11 cellular contexts compared by ENCODE assay signal in the genomic region with DNA sequence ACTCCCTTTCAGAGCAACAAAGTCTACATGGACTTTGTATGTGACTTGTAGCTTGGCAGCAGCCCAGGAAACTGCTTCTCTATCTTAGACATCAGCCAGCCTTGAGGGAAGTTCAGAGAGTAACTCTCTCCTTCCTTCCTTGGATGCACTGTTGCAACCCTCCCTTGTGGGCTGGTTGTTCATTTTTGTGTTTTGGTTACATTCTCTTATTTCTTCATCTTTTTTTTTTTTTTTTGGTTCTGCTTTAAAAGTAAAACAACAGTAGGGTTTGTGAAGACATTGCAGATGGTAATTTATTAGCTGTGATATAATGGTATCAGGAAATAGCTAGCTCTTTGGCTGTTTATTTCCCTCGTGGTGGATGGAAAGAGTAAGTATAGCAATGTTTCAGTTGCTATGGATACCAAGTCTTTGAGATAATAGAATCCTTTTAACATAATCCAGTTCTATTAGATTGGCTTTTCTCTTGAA.
DNase-seq lines count a peak whose midpoint lies in the region; ATAC-seq and TF ChIP-seq lines count a peak whose summit lies in the region.
"Had no signal": no experiment of that assay in that cellular context is flagged by ENCODE, and none has a peak within 500 bp of the region (broad histone marks: within the 10 kb centered on the region; RNA-seq: fewer than 3 reads in every experiment).

No MANE protein-coding gene starts in this region.

- H3K4me3 ChIP-seq in ascending aorta (no peak overlapping the region), stomach (no peak overlapping the region)

- no peaks in the 10 kb centered on the region for H3K4me1 ChIP-seq in ascending aorta
- no peaks in the 10 kb centered on the region for H3K4me1 ChIP-seq in stomach

- H3K27me3 ChIP-seq in ascending aorta, result no peaks in the 10 kb centered on the region
- no peaks in the 10 kb centered on the region for H3K27me3 ChIP-seq in stomach

- peak overlapping the region; percentile 71 for H3K4me3 Mint-ChIP-seq in HFFc6
- H3K4me3 Mint-ChIP-seq: naive B cell had no signal

- H3K4me1 Mint-ChIP-seq in HFFc6 (ENCODE audit: low read depth), result peaks cover 72% of the 10 kb centered on the region

- no peaks in the 10 kb centered on the region; the same call in 1 of the 2 replicates for H3K9me3 Mint-ChIP-seq in HFFc6

- no peak for TF ChIP-seq POLR2A in stomach (IDR thresholded peaks at IDR 0.05)

- H3K27ac ChIP-seq in ascending aorta (no peak overlapping the region), stomach (no peak overlapping the region)

- H3K27ac Mint-ChIP-seq in HFFc6, result peak overlapping the region; percentile 99
- H3K27ac Mint-ChIP-seq: naive B cell had no signal

- H3K27me3 Mint-ChIP-seq in HFFc6 (ENCODE audit: insufficient read depth), result no peaks in the 10 kb centered on the region

- peak; percentile 77 for DNase-seq in HFFc6
- peak; percentile 10 to 77 for DNase-seq in ascending aorta (ENCODE audit: low spot score in 2 of 2)
- peak; percentile 82 for DNase-seq in iris pigment epithelial cell (ENCODE audit: low read depth)
- DNase-seq in stomach, result peak; percentile 28
- DNase-seq in NCI-H1417 treated with DMSO at 0.1 percent for 48 hours (lab: John Stamatoyannopoulos, UW), result no peak
- DNase-seq in NCI-H82 (lab: John Stamatoyannopoulos, UW), result no peak
- DNase-seq: activated CD8-positive, alpha-beta memory T cell treated with anti-CD3 and anti-CD28 coated beads for 24 hours; cortex of kidney; naive B cell had no signal

- intact Hi-C loops in ascending aorta (cut with DNase I), result no loop called here
- intact Hi-C loops in stomach (cut with DNase I; ENCODE audit: low total_unique reads), result no loop called here

- TF ChIP-seq EP300 in stomach (IDR thresholded peaks at IDR 0.05), result no peak

- no peaks in the 10 kb centered on the region for H3K9me3 ChIP-seq in ascending aorta
- H3K9me3 ChIP-seq in stomach, result no peaks in the 10 kb centered on the region

- no peak for TF ChIP-seq CTCF in HFFc6 (IDR thresholded peaks at IDR 0.05)
- no peak for TF ChIP-seq CTCF in ascending aorta (IDR thresholded peaks at IDR 0.05)
- TF ChIP-seq CTCF in stomach (IDR thresholded peaks at IDR 0.05), result no peak

- peaks cover 1% of the 10 kb centered on the region; the same call in 1 of the 2 replicates for H3K36me3 Mint-ChIP-seq in HFFc6 (ENCODE audit: low read depth)

- H3K36me3 ChIP-seq in ascending aorta (no peaks in the 10 kb centered on the region), stomach (no peaks in the 10 kb centered on the region)

- WGBS in stomach, 5 donors, result 0 to 6% (median 3%) methylated on average over 1 of the region's 1 CpG

- no peak for ATAC-seq in GM19467 (IDR thresholded peaks at IDR 0.05; ENCODE audit: unreplicated experiment)
- no peak for ATAC-seq in esophagus mucosa

Comparison
In these comparisons a context has a peak if more than half of its experiments do, and no peak if none do; other contexts are left out.
1. DNase-seq: peak in HFFc6 (single experiment), ascending aorta (2 of 2), iris pigment epithelial cell (single experiment) and stomach (single experiment); none in NCI-H1417 treated with DMSO at 0.1 percent for 48 hours (single experiment) and NCI-H82 (single experiment).